In the genomic region with DNA sequence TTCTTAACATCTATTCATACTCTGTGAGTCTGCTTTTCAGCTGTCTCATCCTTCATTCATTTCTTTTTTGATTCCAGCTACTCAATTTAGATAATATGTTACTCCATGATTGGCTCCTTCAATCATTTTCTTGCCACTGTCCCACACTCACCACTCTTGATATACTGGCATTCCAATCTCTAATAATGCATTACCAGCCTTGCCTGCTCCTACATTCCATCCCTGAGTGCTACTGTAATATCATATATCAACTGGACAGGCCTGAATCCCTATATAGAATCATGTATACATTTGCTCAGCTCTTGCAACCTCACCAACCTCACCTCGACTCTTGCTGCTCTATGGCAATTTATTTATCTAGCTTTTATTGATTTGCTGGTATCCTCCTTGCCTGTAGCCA, we compare ENCODE assay signal across 11 cellular contexts. TPM values are rescaled to one million over a fixed set of nuclear protein-coding genes. Genes with fewer than 3 reads are reported as not detected.
"Had no signal": no experiment of that assay in that cellular context is flagged by ENCODE, and none has a peak within 500 bp of the region (broad histone marks: within the 10 kb centered on the region; RNA-seq: fewer than 3 reads in every experiment).

No MANE protein-coding gene starts in this region.

- H3K9me3 Mint-ChIP-seq: GM23338, H9 had no signal

- ATAC-seq: GM23338, HCT116 had no signal

- H3K4me2 ChIP-seq: GM23338 had no signal

- H3K27ac Mint-ChIP-seq: GM23338, H9, HFFc6 had no signal

- H3K27ac ChIP-seq: GM23248 had no signal

- DNase-seq: GM23248, GOT3, H7, H9, HCEC 1CT, HFFc6 had no signal

- H2AFZ ChIP-seq: GM23248, GM23338 had no signal

- H3K4me3 Mint-ChIP-seq: GM23338, H9, HFFc6 had no signal

- H3K4me1 Mint-ChIP-seq: GM23338, H9 had no signal

- H3K9me3 ChIP-seq: HAP-1 had no signal

- H3K4me1 ChIP-seq: HAP-1 had no signal

- H3K4me3 ChIP-seq: GM23248, GM23338, HAP-1 had no signal

- H3K9ac ChIP-seq: GM23248 had no signal

- H3K36me3 ChIP-seq: HAP-1 had no signal

RNA-seq across cellular contexts. Expression of a gene that starts 45.0 kb away (rescaled TPM):
- total RNA-seq: GM23248, GM23338, H1, H4, H7, H9, HFFc6 had no signal
- polyA plus RNA-seq: GM23248, GM23338, H1 had no signal
